Comparison of ENCODE assay signal across 18 cellular contexts in the genomic region with DNA sequence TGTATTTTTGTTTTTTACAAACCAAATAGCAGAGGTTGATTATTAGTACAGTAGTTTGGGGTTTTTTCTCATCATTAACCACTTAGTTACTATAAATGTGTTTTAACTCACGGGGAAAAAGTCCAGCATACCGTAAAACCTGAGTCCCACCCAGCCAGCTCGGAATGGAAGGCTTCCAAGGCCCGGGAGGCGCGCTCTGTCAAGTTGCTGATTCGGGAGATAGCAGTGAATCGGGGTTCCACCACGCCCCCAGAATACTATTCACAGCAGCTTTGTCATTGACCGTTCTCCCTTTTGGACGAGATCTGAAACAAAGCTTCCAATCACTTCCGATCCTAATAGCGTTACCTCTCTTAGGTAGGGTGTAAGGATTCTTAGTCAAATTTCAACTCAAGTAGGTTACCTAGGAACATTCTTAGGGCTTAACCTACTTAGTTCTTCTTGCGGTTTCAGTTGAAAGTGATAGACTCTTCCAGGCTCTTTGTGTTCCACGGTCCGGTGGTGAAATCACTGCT.
DNase-seq lines count a peak whose midpoint lies in the region; ATAC-seq and TF ChIP-seq lines count a peak whose summit lies in the region.
"Had no signal": no experiment of that assay in that cellular context is flagged by ENCODE, and none has a peak within 500 bp of the region (broad histone marks: within the 10 kb centered on the region; RNA-seq: fewer than 3 reads in every experiment).

No MANE protein-coding gene starts in this region.

- H3K4me3 Mint-ChIP-seq in neural progenitor cell = no peak overlapping the region
- H3K4me3 Mint-ChIP-seq: activated naive CD8-positive, alpha-beta T cell treated with anti-CD3 and anti-CD28 coated beads for 36 hours; dendritic cell treated with granulocyte-macrophage colony-stimulating factor and Interleukin-4, amounts not matched to agents 40 ng/mL and 50 ng/mL, for 4 days; nephron had no signal

- H3K9me3 ChIP-seq in right atrium auricular region = no peaks in the 10 kb centered on the region
- H3K9me3 ChIP-seq in neural progenitor cell (ENCODE audit: low read depth) = no peaks in the 10 kb centered on the region
- H3K9me3 ChIP-seq: BLaER1 had no signal

- TF ChIP-seq CTCF in right atrium auricular region (IDR thresholded peaks at IDR 0.05) = no peak
- no peak for TF ChIP-seq CTCF in neural progenitor cell (IDR thresholded peaks at IDR 0.05)
- no peak for TF ChIP-seq CTCF in coronary artery (IDR thresholded peaks at IDR 0.05)

- H3K36me3 ChIP-seq in right atrium auricular region (no peaks in the 10 kb centered on the region), neural progenitor cell (no peaks in the 10 kb centered on the region)
- H3K36me3 ChIP-seq: BLaER1 had no signal

- H2AFZ ChIP-seq in neural progenitor cell (replicated peaks) = no peak overlapping the region

- H3F3A ChIP-seq in neural progenitor cell (ENCODE audit: low read depth) = no peaks in the 10 kb centered on the region

- peaks cover 35% of the 10 kb centered on the region for H3K4me1 Mint-ChIP-seq in neural progenitor cell
- H3K4me1 Mint-ChIP-seq: activated naive CD8-positive, alpha-beta T cell treated with anti-CD3 and anti-CD28 coated beads for 36 hours had no signal

- H3K4me3 ChIP-seq in right atrium auricular region = peak overlapping the region in 1 of 2 donors; percentile 0
- no peak overlapping the region for H3K4me3 ChIP-seq in neural progenitor cell
- H3K4me3 ChIP-seq in coronary artery = no peak overlapping the region
- H3K4me3 ChIP-seq: BLaER1 had no signal

- ATAC-seq in Right ventricle myocardium inferior (no peak), GM21825 (IDR thresholded peaks at IDR 0.05; ENCODE audit: unreplicated experiment) (no peak)
- ATAC-seq: stimulated activated naive CD8-positive, alpha-beta T cell treated with anti-CD3 and anti-CD28 coated beads, Interleukin-15, Interleukin-2, amounts not matched to agents 100 U/mL and 50 U/mL, for 24 hours had no signal

- H3K36me3 Mint-ChIP-seq in neural progenitor cell = no peaks in the 10 kb centered on the region
- H3K36me3 Mint-ChIP-seq: activated naive CD8-positive, alpha-beta T cell treated with anti-CD3 and anti-CD28 coated beads for 36 hours had no signal

- peak overlapping the region; percentile 7 for H3K27ac Mint-ChIP-seq in neural progenitor cell
- H3K27ac Mint-ChIP-seq: activated naive CD8-positive, alpha-beta T cell treated with anti-CD3 and anti-CD28 coated beads for 36 hours; dendritic cell treated with granulocyte-macrophage colony-stimulating factor and Interleukin-4, amounts not matched to agents 40 ng/mL and 50 ng/mL, for 4 days had no signal

- no peaks in the 10 kb centered on the region for H3K79me2 ChIP-seq in neural progenitor cell (ENCODE audit: low read depth)

- intact Hi-C loops in Right ventricle myocardium inferior (cut with DNase I) = loop anchor here (1.0 to 10.0 kb wide), 5 partner anchors 235 to 926 kb away; no protein-coding TSS in a partner anchor

- H3K9me3 Mint-ChIP-seq in neural progenitor cell = peaks cover 2% of the 10 kb centered on the region
- H3K9me3 Mint-ChIP-seq: activated naive CD8-positive, alpha-beta T cell treated with anti-CD3 and anti-CD28 coated beads for 36 hours; dendritic cell treated with granulocyte-macrophage colony-stimulating factor and Interleukin-4, amounts not matched to agents 40 ng/mL and 50 ng/mL, for 4 days; nephron had no signal

- H3K27me3 ChIP-seq in right atrium auricular region (no peaks in the 10 kb centered on the region), neural progenitor cell (no peaks in the 10 kb centered on the region)
- H3K27me3 ChIP-seq: BLaER1 had no signal

- H3K4me1 ChIP-seq in right atrium auricular region = peaks cover 0 to 15% of the 10 kb centered on the region in 2 donors
- peaks cover 13% of the 10 kb centered on the region for H3K4me1 ChIP-seq in neural progenitor cell
- H3K4me1 ChIP-seq: BLaER1 had no signal

- H3K4me2 ChIP-seq in neural progenitor cell = no peak overlapping the region
- H3K4me2 ChIP-seq: BLaER1 had no signal

- H3K27me3 Mint-ChIP-seq in neural progenitor cell (ENCODE audit: insufficient read depth, low read depth) = no peaks in the 10 kb centered on the region

- H4K20me1 ChIP-seq in neural progenitor cell (ENCODE audit: low read depth) = no peaks in the 10 kb centered on the region
- H4K20me1 ChIP-seq: BLaER1 had no signal

- DNase-seq in right atrium auricular region (ENCODE audit: low spot score) (no peak), Right ventricle myocardium inferior (ENCODE audit: missing footprints) (no peak), inferior parietal cortex (ENCODE audit: extremely low spot score) (peak; percentile 60), neural progenitor cell (ENCODE audit: low spot score) (no peak), coronary artery (ENCODE audit: low spot score) (no peak), GM19238 (ENCODE audit: insufficient read length, low spot score) (no peak), NCI-H1436 treated with DMSO at 0.1 percent for 48 hours (lab: John Stamatoyannopoulos, UW) (no peak)
- DNase-seq: activated CD4-positive, alpha-beta T cell treated with anti-CD3 and anti-CD28 coated beads for 4 hours; NCI-H1417; SHP77; small intestine; stimulated activated CD4-positive, alpha-beta T cell treated with anti-CD3 and anti-CD28 coated beads, Interleukin-2, amount 100 ng/mL, for 48 hours had no signal

- no peak overlapping the region for H3K9ac ChIP-seq in neural progenitor cell
- H3K9ac ChIP-seq: BLaER1 had no signal

- H3K27ac ChIP-seq in right atrium auricular region (peak overlapping the region; percentile 8 to 25), neural progenitor cell (no peak overlapping the region), coronary artery (no peak overlapping the region)
- H3K27ac ChIP-seq: BLaER1 had no signal

Comparison
In these comparisons a context has a peak if more than half of its experiments do, and no peak if none do; other contexts are left out.
1. H3K27ac ChIP-seq: peak in right atrium auricular region (2 of 2); none in neural progenitor cell (single experiment) and coronary artery (0 of 2).